ENCODE assay signal across 20 cellular contexts in the genomic region with DNA sequence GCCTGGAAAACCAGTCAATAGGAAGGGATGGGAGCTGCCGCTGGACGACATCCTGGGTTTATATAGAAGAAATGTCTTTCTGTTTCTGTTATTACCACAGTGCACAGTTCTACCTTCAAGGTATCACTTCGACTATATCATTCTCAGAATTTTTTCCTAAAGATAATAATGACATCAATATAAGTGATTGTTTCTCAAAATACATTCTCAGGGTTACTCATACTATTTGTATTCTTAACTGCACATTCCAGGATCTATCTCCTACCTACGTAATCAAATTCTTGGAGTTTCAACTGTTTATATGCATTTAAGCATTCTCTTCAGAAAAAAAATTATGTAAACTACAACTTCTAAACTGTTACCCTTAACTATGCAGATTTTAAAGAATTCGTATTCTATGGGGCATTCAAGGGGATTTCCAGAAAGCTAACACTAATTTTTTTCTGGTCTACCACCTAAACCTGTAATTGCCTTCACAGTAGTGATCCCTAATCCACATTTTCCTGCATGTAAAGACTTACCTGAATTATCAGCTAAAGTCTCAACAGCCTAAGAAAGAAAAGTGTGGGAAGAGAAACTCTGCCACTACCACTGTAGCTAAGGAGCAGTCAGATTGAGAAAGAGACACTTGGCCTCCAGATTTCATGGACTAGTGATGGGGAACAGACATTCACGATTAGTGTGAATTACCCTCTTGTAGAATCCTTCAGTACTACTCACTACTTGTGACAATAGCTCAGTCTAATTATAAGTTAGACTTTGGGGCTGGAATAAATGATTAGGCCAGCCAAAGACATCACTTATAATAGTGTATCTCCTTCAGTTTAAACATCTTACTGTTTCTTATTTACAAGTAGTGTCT. TPM values are rescaled to one million over a fixed set of nuclear protein-coding genes. Genes with fewer than 3 reads are reported as not detected.
"Had no signal": no experiment of that assay in that cellular context is flagged by ENCODE, and none has a peak within 500 bp of the region (broad histone marks: within the 10 kb centered on the region; RNA-seq: fewer than 3 reads in every experiment).

A gene with protein sequence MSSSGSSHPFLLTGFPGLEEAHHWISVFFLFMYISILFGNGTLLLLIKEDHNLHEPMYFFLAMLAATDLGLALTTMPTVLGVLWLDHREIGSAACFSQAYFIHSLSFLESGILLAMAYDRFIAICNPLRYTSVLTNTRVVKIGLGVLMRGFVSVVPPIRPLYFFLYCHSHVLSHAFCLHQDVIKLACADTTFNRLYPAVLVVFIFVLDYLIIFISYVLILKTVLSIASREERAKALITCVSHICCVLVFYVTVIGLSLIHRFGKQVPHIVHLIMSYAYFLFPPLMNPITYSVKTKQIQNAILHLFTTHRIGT (minus strand): TSS at position 51 of the 862 bp plus-strand sequence. CDS start 0 bp downstream, at position 51.

- DNase-seq: activated CD4-positive, alpha-beta T cell treated with anti-CD3 and anti-CD28 coated beads, Interleukin-2, amount 10 ng/mL, durations not matched to agents 7 days and 5 days; activated CD4-positive, CD25-positive, alpha-beta regulatory T cell; activated effector memory CD4-positive, alpha-beta T cell treated with Interleukin-2 at 50 U/mL for 16 hours; activated T-cell treated with anti-CD3 and anti-CD28 coated beads for 4 hours; amniotic stem cell; esophagus squamous epithelium; left ventricle myocardium superior; sigmoid colon; stimulated activated CD4-positive, alpha-beta T cell treated with anti-CD3 and anti-CD28 coated beads, Interleukin-2, amount 100 ng/mL, for 24 hours; stimulated activated naive CD4-positive, alpha-beta T cell; substantia nigra; transverse colon had no signal

- H3K27me3 ChIP-seq: esophagus squamous epithelium, sigmoid colon, transverse colon had no signal

- H3K4me1 ChIP-seq: esophagus squamous epithelium, sigmoid colon, transverse colon had no signal

- H3K27ac ChIP-seq: esophagus squamous epithelium, sigmoid colon, transverse colon had no signal

- H3K4me3 ChIP-seq: esophagus squamous epithelium, sigmoid colon, transverse colon had no signal

- H3K4me1 Mint-ChIP-seq: activated CD4-positive, alpha-beta T cell treated with anti-CD3 and anti-CD28 coated beads, Interleukin-2, amount 10 ng/mL, durations not matched to agents 7 days and 5 days; activated naive CD4-positive, alpha-beta T cell treated with anti-CD3 and anti-CD28 coated beads, Interleukin-2, amount 50 U/mL, for 24 hours; brain had no signal

- H3K27ac Mint-ChIP-seq: activated CD4-positive, alpha-beta T cell treated with anti-CD3 and anti-CD28 coated beads, Interleukin-2, amount 10 ng/mL, durations not matched to agents 7 days and 5 days; activated naive CD4-positive, alpha-beta T cell treated with anti-CD3 and anti-CD28 coated beads, Interleukin-2, amount 50 U/mL, for 24 hours; brain had no signal

- H3K36me3 Mint-ChIP-seq: activated naive CD4-positive, alpha-beta T cell treated with anti-CD3 and anti-CD28 coated beads, Interleukin-2, amount 50 U/mL, for 24 hours; brain had no signal

- H3K9me3 Mint-ChIP-seq: activated CD4-positive, alpha-beta T cell treated with anti-CD3 and anti-CD28 coated beads, Interleukin-2, amount 10 ng/mL, durations not matched to agents 7 days and 5 days; activated naive CD4-positive, alpha-beta T cell treated with anti-CD3 and anti-CD28 coated beads, Interleukin-2, amount 50 U/mL, for 24 hours; brain had no signal

- H3K9me3 ChIP-seq: esophagus squamous epithelium, sigmoid colon, transverse colon had no signal

- H3K36me3 ChIP-seq: esophagus squamous epithelium, sigmoid colon, transverse colon had no signal

- H3K27me3 Mint-ChIP-seq: activated CD4-positive, alpha-beta T cell treated with anti-CD3 and anti-CD28 coated beads, Interleukin-2, amount 10 ng/mL, durations not matched to agents 7 days and 5 days had no signal

- H3K4me3 Mint-ChIP-seq: activated CD4-positive, alpha-beta T cell treated with anti-CD3 and anti-CD28 coated beads, Interleukin-2, amount 10 ng/mL, durations not matched to agents 7 days and 5 days; activated naive CD4-positive, alpha-beta T cell treated with anti-CD3 and anti-CD28 coated beads, Interleukin-2, amount 50 U/mL, for 24 hours; brain had no signal

RNA-seq across cellular contexts. Expression of the gene that starts here (rescaled TPM):
- total RNA-seq: activated CD4-positive, alpha-beta T cell treated with anti-CD3 and anti-CD28 coated beads, Interleukin-2, amount 10 ng/mL, durations not matched to agents 7 days and 5 days; activated CD8-positive, alpha-beta memory T cell treated with anti-CD3 and anti-CD28 coated beads for 36 hours; dermis microvascular lymphatic vessel endothelial cell; kidney; left ventricle myocardium superior; mesenteric fat pad; osteocyte; transverse colon had no signal
- polyA plus RNA-seq: neural cell, sigmoid colon had no signal
